In genomic region chr5:149019562-149020140, GRCh38 we compare ENCODE assay signal across 13 cellular contexts. TPM values are rescaled to one million over a fixed set of nuclear protein-coding genes. Genes with fewer than 3 reads are reported as not detected.
"Had no signal": no experiment of that assay in that cellular context is flagged by ENCODE, and none has a peak within 500 bp of the region (broad histone marks: within the 10 kb centered on the region; RNA-seq: fewer than 3 reads in every experiment).

No MANE protein-coding gene starts in this region.

- H3K9me3 ChIP-seq: left ventricle myocardium inferior, ovary had no signal

- H3K36me3 ChIP-seq: left ventricle myocardium inferior, ovary, WERI-Rb-1 had no signal

- H3K27ac ChIP-seq: foreskin keratinocyte, left ventricle myocardium inferior, ovary, SK-N-MC, WERI-Rb-1 had no signal

- H3K4me3 ChIP-seq: left ventricle myocardium inferior, ovary, SK-N-MC, tibial nerve had no signal

- H3K4me1 ChIP-seq: foreskin keratinocyte had no signal

- H3K27me3 ChIP-seq: foreskin keratinocyte, ovary, tibial nerve had no signal

- DNase-seq: activated CD4-positive, alpha-beta T cell treated with anti-CD3 and anti-CD28 coated beads, Interleukin-2, amount 10 ng/mL, durations not matched to agents 7 days and 5 days; amniotic stem cell; foreskin keratinocyte; left ventricle myocardium inferior; ovary; small intestine; WERI-Rb-1 had no signal

RNA-seq across cellular contexts. Expression of gene SH3TC2, which starts 43.2 kb away (rescaled TPM):
- total RNA-seq: activated CD4-positive, alpha-beta T cell treated with anti-CD3 and anti-CD28 coated beads, Interleukin-2, amount 10 ng/mL, durations not matched to agents 7 days and 5 days; activated CD8-positive, alpha-beta memory T cell treated with anti-CD3 and anti-CD28 coated beads for 36 hours; activated naive CD4-positive, alpha-beta T cell treated with anti-CD3 and anti-CD28 coated beads, Interleukin-2, amount 50 U/mL, for 72 hours; activated T-helper 2 cell treated with anti-CD3 and anti-CD28 coated beads, Interferon-gamma antibody, Interleukin-2, Interleukin-4, amounts not matched to agents 10 μg/mL and 5 μg/mL and 100 μg/mL, durations not matched to agents 14 hours and 24 hours and 36 hours had no signal
- polyA plus RNA-seq: neural cell had no signal
